ENCODE assay signal across 8 cellular contexts in the genomic region with DNA sequence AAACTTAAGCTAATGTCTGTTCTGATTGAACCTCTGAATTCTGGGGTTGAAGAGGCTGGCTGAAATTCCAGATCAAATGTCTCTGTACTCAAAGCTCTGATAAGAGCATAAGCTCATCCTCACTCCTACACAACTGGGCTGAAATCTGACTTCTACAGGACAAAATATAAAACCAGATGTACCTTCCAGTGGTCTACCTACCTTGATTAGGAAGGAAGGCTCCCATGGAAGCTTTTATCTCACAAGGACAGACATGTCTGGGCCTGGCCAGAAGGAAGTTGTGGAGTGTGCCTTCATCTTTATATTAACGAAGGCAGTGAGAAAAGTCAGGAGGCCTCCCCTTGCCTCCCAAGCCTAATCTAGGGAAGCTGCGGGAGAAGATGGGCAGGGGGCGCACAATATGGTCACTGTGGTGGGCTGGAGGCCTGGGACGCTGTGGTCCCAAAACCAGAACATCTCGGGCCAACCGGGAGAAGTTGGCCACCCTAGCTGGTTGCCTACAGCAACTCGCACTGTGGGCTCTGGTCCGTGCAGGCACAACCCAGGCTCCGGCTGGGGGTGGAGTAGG. TPM values are rescaled to one million over a fixed set of nuclear protein-coding genes. Genes with fewer than 3 reads are reported as not detected.
DNase-seq lines count a peak whose midpoint lies in the region; ATAC-seq, FAIRE-seq and TF ChIP-seq lines count a peak whose summit lies in the region.

No MANE protein-coding gene starts in this region.

- H3K4me3 Mint-ChIP-seq in activated CD4-positive, alpha-beta T cell treated with anti-CD3 and anti-CD28 coated beads for 36 hours, result peak overlapping the region; percentile 81
- peak overlapping the region; percentile 89 for H3K4me3 Mint-ChIP-seq in dendritic cell treated with granulocyte-macrophage colony-stimulating factor and Interleukin-4, amounts not matched to agents 40 ng/mL and 50 ng/mL, for 4 days
- peak overlapping the region; percentile 93 for H3K4me3 Mint-ChIP-seq in nephron progenitor cell

- H3K9me3 Mint-ChIP-seq in activated CD4-positive, alpha-beta T cell treated with anti-CD3 and anti-CD28 coated beads for 36 hours (ENCODE audit: low read depth), result no peaks in the 10 kb centered on the region
- no peaks in the 10 kb centered on the region for H3K9me3 Mint-ChIP-seq in dendritic cell treated with granulocyte-macrophage colony-stimulating factor and Interleukin-4, amounts not matched to agents 40 ng/mL and 50 ng/mL, for 4 days
- H3K9me3 Mint-ChIP-seq in nephron progenitor cell, result no peaks in the 10 kb centered on the region

- H3K27ac Mint-ChIP-seq in activated CD4-positive, alpha-beta T cell treated with anti-CD3 and anti-CD28 coated beads for 36 hours, result peak overlapping the region; percentile 98
- peak overlapping the region; percentile 95 for H3K27ac Mint-ChIP-seq in dendritic cell treated with granulocyte-macrophage colony-stimulating factor and Interleukin-4, amounts not matched to agents 40 ng/mL and 50 ng/mL, for 4 days
- H3K27ac Mint-ChIP-seq in nephron progenitor cell, result peak overlapping the region; percentile 87

- TF ChIP-seq CTCF in nephron progenitor cell (IDR thresholded peaks at IDR 0.05) (no peak), D721Med (IDR thresholded peaks at IDR 0.05; ENCODE audit: insufficient read depth, missing control alignments) (no peak)

- ATAC-seq in activated CD4-positive, alpha-beta T cell treated with anti-CD3 and anti-CD28 coated beads for 36 hours, result peak; percentile 53
- ATAC-seq in GM18868 (IDR thresholded peaks at IDR 0.05; ENCODE audit: unreplicated experiment), result no peak

- CTCF ChIA-PET in activated CD4-positive, alpha-beta T cell treated with anti-CD3 and anti-CD28 coated beads for 36 hours (lab: Charles Lee), result interaction anchor here (0.5 to 2.2 kb wide), 9 partner anchors 11 to 352 kb away, joined by 3 to 7 read pairs (median 5); partner anchors contain the start of gene LRRC37A3

- no peak for DNase-seq in activated CD4-positive, alpha-beta T cell treated with anti-CD3 and anti-CD28 coated beads for 36 hours
- no peak for DNase-seq in activated CD4-positive, alpha-beta T cell treated with anti-CD3 and anti-CD28 coated beads, Interleukin-2, amount 50 U/mL, for 4 hours
- peak; percentile 36 for DNase-seq in NCI-H226
- DNase-seq in nephron progenitor cell, result no peak
- no peak for DNase-seq in D721Med (ENCODE audit: insufficient read length, low spot score)
- DNase-seq in SW 1271 (lab: John Stamatoyannopoulos, UW), result no peak

- H3K4me1 Mint-ChIP-seq in activated CD4-positive, alpha-beta T cell treated with anti-CD3 and anti-CD28 coated beads for 36 hours, result peaks cover 62% of the 10 kb centered on the region
- H3K4me1 Mint-ChIP-seq in dendritic cell treated with granulocyte-macrophage colony-stimulating factor and Interleukin-4, amounts not matched to agents 40 ng/mL and 50 ng/mL, for 4 days (ENCODE audit: low read depth), result peaks cover 37% of the 10 kb centered on the region
- H3K4me1 Mint-ChIP-seq in nephron progenitor cell, result peaks cover 37% of the 10 kb centered on the region

- FAIRE-seq in D721Med (lab: Jason Lieb, UNC), result no peak

- POLR2A ChIA-PET in activated CD4-positive, alpha-beta T cell treated with anti-CD3 and anti-CD28 coated beads for 36 hours (lab: Charles Lee), result interaction anchor here (0.6 to 3.0 kb wide), 10 partner anchors 9 to 476 kb away, joined by 3 to 24 read pairs (median 4); partner anchors contain the start of genes CEP95 and GNA13

- no peaks in the 10 kb centered on the region for H3K27me3 Mint-ChIP-seq in activated CD4-positive, alpha-beta T cell treated with anti-CD3 and anti-CD28 coated beads for 36 hours
- H3K27me3 Mint-ChIP-seq in dendritic cell treated with granulocyte-macrophage colony-stimulating factor and Interleukin-4, amounts not matched to agents 40 ng/mL and 50 ng/mL, for 4 days, result no peaks in the 10 kb centered on the region
- H3K27me3 Mint-ChIP-seq in nephron progenitor cell (ENCODE audit: low read depth, poor library complexity), result peaks cover 8% of the 10 kb centered on the region

- H3K36me3 Mint-ChIP-seq in activated CD4-positive, alpha-beta T cell treated with anti-CD3 and anti-CD28 coated beads for 36 hours (ENCODE audit: low read depth), result peaks cover 14% of the 10 kb centered on the region
- H3K36me3 Mint-ChIP-seq in dendritic cell treated with granulocyte-macrophage colony-stimulating factor and Interleukin-4, amounts not matched to agents 40 ng/mL and 50 ng/mL, for 4 days (ENCODE audit: low read depth), result peaks cover 17% of the 10 kb centered on the region
- H3K36me3 Mint-ChIP-seq in nephron progenitor cell (ENCODE audit: low read depth), result peaks cover 35% of the 10 kb centered on the region

- intact Hi-C loops in activated CD4-positive, alpha-beta T cell treated with anti-CD3 and anti-CD28 coated beads for 36 hours (cut with DNase I, micrococcal nuclease), result loop anchor here (1.0 to 10.0 kb wide), 13 partner anchors 10 to 1330 kb away; partner anchors contain the start of genes GNA13 (in 2 of the 2), AXIN2 (in 1 of the 2), CEP95 (in 1 of the 2) and DDX5 (in 1 of the 2)
- intact Hi-C loops in dendritic cell treated with granulocyte-macrophage colony-stimulating factor and Interleukin-4, amounts not matched to agents 40 ng/mL and 50 ng/mL, for 4 days (cut with micrococcal nuclease), result loop anchor here (1.0 to 10.0 kb wide), 4 partner anchors 11 to 160 kb away; partner anchors contain the start of genes GNA13 and RGS9

RNA-seq across cellular contexts. Expression of gene LRRC37A3, which starts 55.6 kb away (rescaled TPM):
- total RNA-seq in activated CD4-positive, alpha-beta T cell treated with anti-CD3 and anti-CD28 coated beads for 36 hours, result 1 to 10 TPM; 2.6 to 3.3 TPM
